Comparison of ENCODE assay signal across 26 cellular contexts in the genomic region with DNA sequence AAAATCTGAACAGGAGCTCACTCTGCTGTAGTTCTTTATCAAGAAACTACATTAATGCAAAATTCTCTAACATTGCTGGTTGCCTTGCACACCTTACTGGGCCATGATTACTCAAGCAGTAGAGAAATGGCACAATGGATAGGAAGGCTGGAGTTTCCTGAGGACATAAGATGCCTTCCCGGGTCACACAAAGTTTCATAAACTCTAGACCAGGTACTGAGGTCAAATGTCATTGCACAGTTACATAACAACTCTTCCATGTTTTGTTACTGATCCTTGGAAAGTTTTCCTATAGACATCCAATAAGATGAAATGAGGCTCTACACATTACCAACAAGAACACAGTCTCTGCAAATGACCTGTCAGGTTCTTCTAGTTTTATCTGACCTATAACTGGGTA. TPM values are rescaled to one million over a fixed set of nuclear protein-coding genes. Genes with fewer than 3 reads are reported as not detected.
A peak's percentile ranks its signal among the peaks of the same experiment; 100 is the strongest.
DNase-seq lines count a peak whose midpoint lies in the region; ATAC-seq, FAIRE-seq and TF ChIP-seq lines count a peak whose summit lies in the region.
"Had no signal": no experiment of that assay in that cellular context is flagged by ENCODE, and none has a peak within 500 bp of the region (broad histone marks: within the 10 kb centered on the region; RNA-seq: fewer than 3 reads in every experiment).

No MANE protein-coding gene starts in this region.

- intact Hi-C loops in GM12878 (cut with micrococcal nuclease; ENCODE audit: unreplicated experiment) = no loop called here

- H3K79me2 ChIP-seq in GM12878 (ENCODE audit: control insufficient read depth, insufficient read depth, low read length) = peaks cover 92% of the 10 kb centered on the region

- CTCF ChIA-PET in GM12878 (lab: Yijun Ruan, JAX) = interaction anchor here (0.9 to 1.4 kb wide), 5 partner anchors 12 to 60 kb away, joined by 3 to 6 read pairs (median 4); no protein-coding TSS in a partner anchor

- ATAC-seq in GM12878 (no peak), GM18511 (IDR thresholded peaks at IDR 0.05; ENCODE audit: unreplicated experiment) (no peak)
- ATAC-seq: A549; CD8-positive, alpha-beta T cell had no signal

- POLR2A ChIA-PET in GM12878 (lab: Charles Lee) = interaction anchor here (0.6 to 2.1 kb wide), 9 partner anchors 8 to 87 kb away, joined by 3 to 7 read pairs (median 3); no protein-coding TSS in a partner anchor

- TF ChIP-seq POLR2A in GM12892 (IDR thresholded peaks at IDR 0.05; ENCODE audit: low read depth, low read length) = no peak
- no peak for TF ChIP-seq POLR2A in GM12878 (IDR thresholded peaks at IDR 0.05; ENCODE audit: low read depth, low read length)

- H3K9ac ChIP-seq in BLaER1 treated with 17β-estradiol and CSF1 and Interleukin-3, amounts not matched to agents 10 nM and 100 nM = no peak overlapping the region
- H3K9ac ChIP-seq in GM12878 (ENCODE audit: control insufficient read depth, insufficient read depth, low read length) = no peak overlapping the region
- H3K9ac ChIP-seq: GM23248 had no signal

- SMC1A ChIA-PET in GM12878 (lab: Charles Lee; ENCODE audit: uncharacterized antibody, unreplicated experiment) = interaction anchor here (0.8 to 5.0 kb wide), 18 partner anchors 8 to 66 kb away, joined by 3 to 36 read pairs (median 6); no protein-coding TSS in a partner anchor

- H3K27me3 ChIP-seq in BLaER1 treated with 17β-estradiol and CSF1 and Interleukin-3, amounts not matched to agents 10 nM and 100 nM = no peaks in the 10 kb centered on the region
- H3K27me3 ChIP-seq in GM12878 (replicated peaks in 1 of 2; ENCODE audit: control insufficient read depth in 2 of 2, insufficient read depth in 2 of 2, low read length in 1 of 2) (no peaks in the 10 kb centered on the region), MG63 (no peaks in the 10 kb centered on the region)

- H3K4me1 ChIP-seq in BLaER1 treated with 17β-estradiol and CSF1 and Interleukin-3, amounts not matched to agents 10 nM and 100 nM = peaks cover 38 to 66% (median 54%) of the 10 kb centered on the region in 10 experiments
- peaks cover 20% of the 10 kb centered on the region for H3K4me1 ChIP-seq in GM12878 (ENCODE audit: control insufficient read depth, insufficient read depth, low read length)
- H3K4me1 ChIP-seq: A549, BE2C had no signal

- in situ Hi-C loops in GM12878 (cut with MboI) = no loop called here

- TF ChIP-seq CTCF in GM12878 (IDR thresholded peaks at IDR 0.05 in 2 of 3, conservative IDR thresholded peaks at IDR 0.05 in 1 of 3; ENCODE audit: control insufficient read depth in 2 of 3, extremely low read depth in 1 of 3, insufficient read depth in 1 of 3, low read depth in 3 of 3, low read length in 3 of 3) = no peak

- no peak overlapping the region for H3K4me3 ChIP-seq in BLaER1 treated with 17β-estradiol and CSF1 and Interleukin-3, amounts not matched to agents 10 nM and 100 nM
- no peak overlapping the region for H3K4me3 ChIP-seq in GM12878
- H3K4me3 ChIP-seq in MG63 = no peak overlapping the region
- H3K4me3 ChIP-seq: A549, GM23248 had no signal

- no TSS peak for BruUV-seq in GM12878 (replicated peaks; lab: Mats Ljungman, UMichigan)

- H3K36me3 ChIP-seq in BLaER1 treated with 17β-estradiol and CSF1 and Interleukin-3, amounts not matched to agents 10 nM and 100 nM = peaks cover 0 to 34% (median 7%) of the 10 kb centered on the region in 11 experiments; a peak in 12 of 22 replicates
- H3K36me3 ChIP-seq in GM12878 (ENCODE audit: control insufficient read depth in 2 of 2, insufficient read depth in 2 of 2, low read length in 1 of 2) (peaks cover 0 to 9% of the 10 kb centered on the region in 2 experiments; a peak in 2 of 4 replicates), MG63 (no peaks in the 10 kb centered on the region)
- H3K36me3 ChIP-seq: BE2C had no signal

- H3K9me3 ChIP-seq in BLaER1 treated with 17β-estradiol and CSF1 and Interleukin-3, amounts not matched to agents 10 nM and 100 nM (replicated peaks in 1 of 11) = peaks cover 0 to 7% (median 0%) of the 10 kb centered on the region in 11 experiments; a peak in 3 of 22 replicates
- peaks cover 3% of the 10 kb centered on the region; the same call in 2 of the 3 replicates for H3K9me3 ChIP-seq in GM12878 (replicated peaks; ENCODE audit: control insufficient read depth, insufficient read depth, low read length)
- H3K9me3 ChIP-seq in MG63 = no peaks in the 10 kb centered on the region
- H3K9me3 ChIP-seq: A549, BE2C, Caco-2 had no signal

- RAD21 ChIA-PET in GM12878 (lab: Charles Lee; ENCODE audit: unreplicated experiment) = interaction anchor here (0.6 to 2.1 kb wide), 7 partner anchors 11 to 194 kb away, joined by 3 to 9 read pairs (median 3); no protein-coding TSS in a partner anchor

- TF ChIP-seq RAD21 in GM12878 (IDR thresholded peaks at IDR 0.05; ENCODE audit: insufficient read depth, low read depth, low read length) = no peak

- no peak overlapping the region for H2AFZ ChIP-seq in GM12878 (ENCODE audit: control insufficient read depth, low read depth, low read length)
- H2AFZ ChIP-seq: GM23248 had no signal

- peak overlapping the region in 5 of 11 experiments; percentile 2 to 79 (median 74); a peak in 8 of 22 replicates for H3K27ac ChIP-seq in BLaER1 treated with 17β-estradiol and CSF1 and Interleukin-3, amounts not matched to agents 10 nM and 100 nM
- H3K27ac ChIP-seq in GM12878 (ENCODE audit: control insufficient read depth, insufficient read depth) = no peak overlapping the region
- H3K27ac ChIP-seq: A549, C4-2B, GM23248 had no signal

- DNase-seq in GM12892 (ENCODE audit: insufficient read length) = no peak
- no peak for DNase-seq in GM12878 (ENCODE audit: low read depth, low spot score)
- DNase-seq in activated gamma-delta T cell (lab: John Stamatoyannopoulos, UW) = no peak
- no peak for DNase-seq in MG63
- DNase-seq in activated naive CD4-positive, alpha-beta T cell treated with anti-CD3 and anti-CD28 coated beads, Interleukin-2, amount 50 U/mL, for 16 hours = no peak
- DNase-seq: 8988T; ACHN; AML-193; BE2C; Caco-2; CD4-positive, CD25-positive, alpha-beta regulatory T cell; CD8-positive, alpha-beta T cell; DMS 273 treated with DMSO at 0.1 percent for 48 hours; DMS53; DMS79 treated with DMSO at 0.1 percent for 48 hours; GF-D8; GM23248; H7; HCEC 1CT had no signal

- H3K4me2 ChIP-seq in BLaER1 treated with 17β-estradiol and CSF1 and Interleukin-3, amounts not matched to agents 10 nM and 100 nM = peak overlapping the region in 8 of 11 experiments; percentile 2 to 84 (median 74); a peak in 12 of 22 replicates
- peak overlapping the region; percentile 22; the same call in 1 of the 2 replicates for H3K4me2 ChIP-seq in GM12878 (ENCODE audit: control insufficient read depth, insufficient read depth)
- H3K4me2 ChIP-seq: A549 had no signal

- TF ChIP-seq EP300 in GM12878 (IDR thresholded peaks at IDR 0.05; ENCODE audit: borderline replicate concordance in 1 of 2, control insufficient read depth in 1 of 2, low read depth in 2 of 2, low read length in 2 of 2) = no peak

- FAIRE-seq in GM12892 (lab: Jason Lieb, UNC) = peak; percentile 24
- FAIRE-seq in GM12878 (lab: Jason Lieb, UNC) = no peak
- FAIRE-seq: A549, D721Med, H1 had no signal

- WGBS in GM12878 (ENCODE audit: insufficient coverage, insufficient replicate concordance, low lambda C conversion rate, missing lambda C conversion rate) = 91% methylated on average over 1 of the region's 1 CpG

- H4K20me1 ChIP-seq in BLaER1 treated with 17β-estradiol and CSF1 and Interleukin-3, amounts not matched to agents 10 nM and 100 nM = peaks cover 0 to 50% (median 0%) of the 10 kb centered on the region in 11 experiments; a peak in 4 of 22 replicates
- H4K20me1 ChIP-seq in GM12878 (ENCODE audit: control insufficient read depth, insufficient read depth) = no peaks in the 10 kb centered on the region; the same call in 1 of the 2 replicates

TF ChIP-seq in GM12878, 131 proteins besides CTCF, POLR2A, EP300 and RAD21 (continues in another document):
- no peak for TF ChIP-seq BACH1 (IDR thresholded peaks at IDR 0.05; ENCODE audit: borderline replicate concordance)
- no peak for TF ChIP-seq SIN3A (IDR thresholded peaks at IDR 0.05; ENCODE audit: low read depth, low read length)
- TF ChIP-seq SUPT20H (IDR thresholded peaks at IDR 0.05; ENCODE audit: borderline replicate concordance, control insufficient read depth, low read depth, low read length) = no peak

RNA-seq across cellular contexts. Expression of gene TEC, which starts 9.9 kb away (rescaled TPM):
- 24.1 TPM for polyA plus RNA-seq in GM12892 (2012; ENCODE audit: missing spikeins)
- 172 and 194 TPM in 2 replicates for total RNA-seq in GM12878 (2013; cell fraction: nucleolus; rRNA removed)
- total RNA-seq in GM12878 (2014; rRNA removed) (24.2 and 27.2 TPM in 2 replicates), GM12878 (2014; rRNA removed; fragmentation: Illumina TruSeq; extraction: Trizol) (24.4 and 25.6 TPM in 2 replicates), GM12878 (2021) (19.0 and 20.2 TPM in 2 replicates)
- 9.0 TPM for polyA plus RNA-seq in GM12878 (2011; ENCODE audit: low read depth)
- polyA plus RNA-seq in GM12878 (2011; rRNA removed) (15.4 and 21.3 TPM in 2 replicates), GM12878 (2014; fragmentation: Illumina TruSeq; extraction: Trizol) (18.6 and 23.7 TPM in 2 replicates), GM12878 (2014; fragmentation: Nextera tagmentation; extraction: Ambion mirVana) (1 to 10 TPM; 7.4 to 10.0 TPM), GM12878 (2014; rRNA removed) (17.3 and 19.3 TPM in 2 replicates), GM12878 (2016; fragmentation: Nextera tagmentation; extraction: Ambion mirVana) (10 to 100 TPM; 14.6 to 15.5 TPM)
- polyA plus RNA-seq in GM12878 (2011; cell fraction: cytosol; rRNA removed) = 6.2 and 7.2 TPM in 2 replicates
- polyA plus RNA-seq in GM12878 (2011; cell fraction: nucleus; rRNA removed) = 23.0 and 25.2 TPM in 2 replicates
- polyA plus RNA-seq in GM12878 (2012) = 15.4 and 23.3 TPM in 2 replicates
- 22.5 and 25.5 TPM in 2 replicates for polyA minus RNA-seq in GM12878 (2011; rRNA and poly(A)+ RNA removed)
- 6.9 and 10.0 TPM in 2 replicates for polyA minus RNA-seq in GM12878 (2011; cell fraction: cytosol; rRNA and poly(A)+ RNA removed)
- 24.5 and 36.4 TPM in 2 replicates for polyA minus RNA-seq in GM12878 (2011; cell fraction: nucleus; rRNA and poly(A)+ RNA removed)
- 0.86 and 0.99 TPM in 2 replicates for total RNA-seq in MG63 (2014; rRNA removed; shearing (Covaris generic); ENCODE audit: low replicate concordance)
- total RNA-seq: G401, GM23248 had no signal
- polyA plus RNA-seq: GM23248 had no signal

Comparison
In these comparisons a context has a peak if more than half of its experiments do, and no peak if none do; other contexts are left out.
1. RNA of gene TEC, which starts 9.9 kb away (total RNA-seq): 19.0 to 194 TPM in GM12878; 0.86 to 0.99 TPM in MG63; every median in the first group is over 10 times any median in the second.